21 cellular contexts compared by ENCODE assay signal in genomic region chr2:149019768-149020167, GRCh38. TPM values are rescaled to one million over a fixed set of nuclear protein-coding genes. Genes with fewer than 3 reads are reported as not detected.
DNase-seq lines count a peak whose midpoint lies in the region; ATAC-seq, FAIRE-seq and TF ChIP-seq lines count a peak whose summit lies in the region.
"Had no signal": no experiment of that assay in that cellular context is flagged by ENCODE, and none has a peak within 500 bp of the region (broad histone marks: within the 10 kb centered on the region; RNA-seq: fewer than 3 reads in every experiment).

No MANE protein-coding gene starts in this region.

- no peak for TF ChIP-seq CTCF in K562 (IDR thresholded peaks at IDR 0.05 in 2 of 3, conservative IDR thresholded peaks at IDR 0.05 in 1 of 3; ENCODE audit: insufficient read depth in 2 of 3, low read depth in 1 of 3, low read length in 3 of 3)

- no peak for TF ChIP-seq POLR2A in K562 (conservative IDR thresholded peaks at IDR 0.05)

- intact Hi-C loops in K562 (cut with micrococcal nuclease): no loop called here

- DNase-seq in NCI-H748 (lab: John Stamatoyannopoulos, UW; ENCODE audit: unreplicated experiment) (peak; percentile 13), NCI-H748 treated with DMSO at 0.1 percent for 48 hours (lab: John Stamatoyannopoulos, UW) (no peak), NOMO-1 (lab: John Stamatoyannopoulos, UW; ENCODE audit: unreplicated experiment in 2 of 2) (peak; percentile 73 to 90), K562 (ENCODE audit: extremely low read depth in 1 of 4, low spot score in 3 of 4) (no peak), NCI-H1092 treated with DMSO at 0.1 percent for 48 hours (lab: John Stamatoyannopoulos, UW) (no peak), GM19238 (ENCODE audit: insufficient read length, low spot score) (no peak), GOT3 (lab: John Stamatoyannopoulos, UW) (no peak)
- no peak for DNase-seq in stimulated activated naive B cell treated with anti-CD40 and anti-IgM and Interleukin-4, amounts not matched to agents 10 μg/mL and 1 μg/mL and 100 μg/mL, for 72 hours
- DNase-seq: activated CD4-positive, alpha-beta T cell treated with anti-CD3 and anti-CD28 coated beads, Interleukin-2, amount 50 U/mL, for 1 hour; activated naive CD8-positive, alpha-beta T cell treated with anti-CD3 and anti-CD28 coated beads for 36 hours; activated T-cell treated with anti-CD3 and anti-CD28 coated beads, Interleukin-2, amount 50 U/mL, for 4 hours; effector memory CD4-positive, alpha-beta T cell; left ventricle myocardium inferior; MM.1S; natural killer cell; NCI-H2227 treated with DMSO at 0.1 percent for 48 hours; T1000 had no signal

- no peak overlapping the region for H3K9ac ChIP-seq in K562 (ENCODE audit: insufficient read depth in 1 of 2, low read depth in 2 of 2, low read length in 2 of 2)

- no peak overlapping the region for H3K4me2 ChIP-seq in K562 (ENCODE audit: insufficient read depth, low read length)
- H3K4me2 ChIP-seq: GM23338 had no signal

- H3K4me1 ChIP-seq in K562 (replicated peaks in 1 of 2; ENCODE audit: control insufficient read depth in 2 of 2, insufficient read depth in 2 of 2, low read length in 2 of 2): no peaks in the 10 kb centered on the region
- H3K4me1 ChIP-seq: left ventricle myocardium inferior had no signal

- no peaks in the 10 kb centered on the region for H3K79me2 ChIP-seq in K562 (ENCODE audit: control insufficient read depth, insufficient read depth, low read length)

- BruUV-seq in K562 (replicated peaks; lab: Mats Ljungman, UMichigan): no TSS peak

- ATAC-seq in K562: no peak
- ATAC-seq in stimulated activated naive B cell treated with anti-CD40 and anti-IgM and Interleukin-4, amounts not matched to agents 10 μg/mL and 1 μg/mL and 100 μg/mL, for 72 hours (replicated peaks): no peak
- ATAC-seq: activated T-cell treated with anti-CD3 and anti-CD28 coated beads, Interleukin-2, amount 50 U/mL, for 4 hours; GM23338; natural killer cell had no signal

- TF ChIP-seq RAD21 in K562 (CRISPR knock-in tag; conservative IDR thresholded peaks at IDR 0.05 in 1 of 2, IDR thresholded peaks at IDR 0.05 in 1 of 2): no peak

- 0% methylated on average over 2 of the region's 2 CpGs for WGBS in K562 (ENCODE audit: insufficient coverage, low coverage, missing lambda C conversion rate)

- no peaks in the 10 kb centered on the region for H3K9me3 ChIP-seq in K562 (replicated peaks; ENCODE audit: control insufficient read depth, insufficient read depth, low read depth, low read length)
- H3K9me3 ChIP-seq: left ventricle myocardium inferior had no signal

- H3K4me3 Mint-ChIP-seq in stimulated activated naive B cell treated with anti-CD40 and anti-IgM and Interleukin-4, amounts not matched to agents 10 μg/mL and 1 μg/mL and 100 μg/mL, for 72 hours: no peak overlapping the region
- H3K4me3 Mint-ChIP-seq: activated naive CD8-positive, alpha-beta T cell treated with anti-CD3 and anti-CD28 coated beads for 36 hours; activated T-cell treated with anti-CD3 and anti-CD28 coated beads, Interleukin-2, amount 50 U/mL, for 4 hours; GM23338; natural killer cell had no signal

- in situ Hi-C loops in K562 (cut with MboI): loop anchor here (5.0 kb wide), 1 partner anchor 543 kb away; no protein-coding TSS in a partner anchor

- no peak overlapping the region for H3K27ac ChIP-seq in K562 (ENCODE audit: extremely low read depth, low read depth, low read length)
- H3K27ac ChIP-seq: left ventricle myocardium inferior had no signal

- H3K27me3 ChIP-seq in K562 (ENCODE audit: control insufficient read depth in 2 of 2, insufficient read depth in 2 of 2, low read length in 2 of 2): peaks cover 8 to 10% of the 10 kb centered on the region in 2 experiments; a peak in 2 of 5 replicates

- no peaks in the 10 kb centered on the region for H3K9me1 ChIP-seq in K562 (ENCODE audit: control insufficient read depth, insufficient read depth, low read length)

- peaks cover 16 to 18% of the 10 kb centered on the region in 2 donors for H3K4me1 Mint-ChIP-seq in stimulated activated naive B cell treated with anti-CD40 and anti-IgM and Interleukin-4, amounts not matched to agents 10 μg/mL and 1 μg/mL and 100 μg/mL, for 72 hours

- H3K27ac Mint-ChIP-seq in stimulated activated naive B cell treated with anti-CD40 and anti-IgM and Interleukin-4, amounts not matched to agents 10 μg/mL and 1 μg/mL and 100 μg/mL, for 72 hours: peak overlapping the region; percentile 65
- H3K27ac Mint-ChIP-seq: activated naive CD8-positive, alpha-beta T cell treated with anti-CD3 and anti-CD28 coated beads for 36 hours; GM23338; natural killer cell had no signal

- no peak overlapping the region for H3K4me3 ChIP-seq in K562
- H3K4me3 ChIP-seq: GM23338, left ventricle myocardium inferior had no signal

- H4K20me1 ChIP-seq in K562 (replicated peaks; ENCODE audit: control insufficient read depth, insufficient read depth, low read length): no peaks in the 10 kb centered on the region

- H3K36me3 Mint-ChIP-seq in stimulated activated naive B cell treated with anti-CD40 and anti-IgM and Interleukin-4, amounts not matched to agents 10 μg/mL and 1 μg/mL and 100 μg/mL, for 72 hours: no peaks in the 10 kb centered on the region
- H3K36me3 Mint-ChIP-seq: activated naive CD8-positive, alpha-beta T cell treated with anti-CD3 and anti-CD28 coated beads for 36 hours; natural killer cell had no signal

- FAIRE-seq in K562 (lab: Jason Lieb, UNC): no peak
- FAIRE-seq: RCC 7860 had no signal

- CTCF ChIA-PET in K562 (lab: Yijun Ruan, JAX; ENCODE audit: low intra/inter-chr PET ratio): interaction anchor here (1.4 kb wide), 1 partner anchor 542 kb away, joined by 6 read pairs; no protein-coding TSS in a partner anchor

- POLR2A ChIA-PET in K562 (lab: Yijun Ruan, JAX): interaction anchor here (1.1 kb wide), 1 partner anchor 12 kb away, joined by 3 read pairs; no protein-coding TSS in a partner anchor

- TF ChIP-seq EP300 in K562 (IDR thresholded peaks at IDR 0.05; ENCODE audit: low read length): no peak

- no peak overlapping the region for H2AFZ ChIP-seq in K562 (ENCODE audit: low read depth, low read length)
- H2AFZ ChIP-seq: GM23338 had no signal

- no peaks in the 10 kb centered on the region for H3K36me3 ChIP-seq in K562 (ENCODE audit: control insufficient read depth, insufficient read depth, low read length)
- H3K36me3 ChIP-seq: left ventricle myocardium inferior had no signal

- H3K9me3 Mint-ChIP-seq in stimulated activated naive B cell treated with anti-CD40 and anti-IgM and Interleukin-4, amounts not matched to agents 10 μg/mL and 1 μg/mL and 100 μg/mL, for 72 hours: no peaks in the 10 kb centered on the region
- H3K9me3 Mint-ChIP-seq: activated naive CD8-positive, alpha-beta T cell treated with anti-CD3 and anti-CD28 coated beads for 36 hours; activated T-cell treated with anti-CD3 and anti-CD28 coated beads, Interleukin-2, amount 50 U/mL, for 4 hours; GM23338; natural killer cell had no signal

- H3K27me3 Mint-ChIP-seq in stimulated activated naive B cell treated with anti-CD40 and anti-IgM and Interleukin-4, amounts not matched to agents 10 μg/mL and 1 μg/mL and 100 μg/mL, for 72 hours: peaks cover 14 to 19% of the 10 kb centered on the region in 2 donors
- H3K27me3 Mint-ChIP-seq: activated naive CD8-positive, alpha-beta T cell treated with anti-CD3 and anti-CD28 coated beads for 36 hours had no signal

TF ChIP-seq in K562, 482 proteins besides CTCF, POLR2A, EP300 and RAD21:
- TF ChIP-seq NFIC (IDR thresholded peaks at IDR 0.05) (peak; percentile 89), BCLAF1 (IDR thresholded peaks at IDR 0.05; ENCODE audit: borderline replicate concordance in 1 of 2, control insufficient read depth in 1 of 2, low read depth in 2 of 2, low read length in 1 of 2) (no peak), NFIX (CRISPR knock-in tag; IDR thresholded peaks at IDR 0.05; ENCODE audit: low read depth) (peak; percentile 82), BCL6 (CRISPR knock-in tag; IDR thresholded peaks at IDR 0.05) (no peak)
TF ChIP-seq in K562: peak in this region for 2.

RNA-seq across cellular contexts. Expression of gene LYPD6B, which starts 18.7 kb away (rescaled TPM):
- not detected in 2 replicates for total RNA-seq in K562 (2011; cell fraction: chromatin; rRNA removed; ENCODE audit: low replicate concordance)
- total RNA-seq in K562 (2011; cell fraction: nucleolus; rRNA removed): not detected in 2 replicates
- total RNA-seq in K562 (2011; cell fraction: nucleoplasm; rRNA removed): not detected in 2 replicates
- total RNA-seq in K562 (2014; rRNA removed) (not detected in 2 replicates), K562 (2014; rRNA removed; fragmentation: Illumina TruSeq; extraction: Trizol) (not detected in 2 replicates), K562 (2015; rRNA removed; fragmentation: Illumina TruSeq; extraction: Trizol) (not detected in 2 replicates), K562 (2021) (not detected in 2 replicates)
- polyA plus RNA-seq in K562 (2011; rRNA removed) (not detected in 2 replicates), K562 (2014; fragmentation: Illumina TruSeq; extraction: Trizol) (not detected in 2 replicates), K562 (2014; fragmentation: Nextera tagmentation; extraction: Ambion mirVana) (not detected), K562 (2014; rRNA removed) (not detected in 2 replicates)
- not detected in 2 replicates for polyA plus RNA-seq in K562 (2011; cell fraction: cytosol; rRNA removed)
- polyA plus RNA-seq in K562 (2011; cell fraction: nucleus; rRNA removed): not detected in 2 replicates
- not detected in 2 replicates for polyA plus RNA-seq in K562 (2012)
- not detected in 2 replicates for polyA minus RNA-seq in K562 (2011; rRNA and poly(A)+ RNA removed)
- not detected in 2 replicates for polyA minus RNA-seq in K562 (2011; cell fraction: cytosol; rRNA and poly(A)+ RNA removed)
- not detected in 2 replicates for polyA minus RNA-seq in K562 (2011; cell fraction: nucleus; rRNA and poly(A)+ RNA removed)
- total RNA-seq: A673; activated naive CD8-positive, alpha-beta T cell treated with anti-CD3 and anti-CD28 coated beads for 36 hours; activated T-cell treated with anti-CD3 and anti-CD28 coated beads, Interleukin-2, amount 50 U/mL, for 4 hours; left ventricle myocardium inferior; natural killer cell; pulmonary artery endothelial cell had no signal

Comparison
In these comparisons a context has a peak if more than half of its experiments do, and no peak if none do; other contexts are left out.
1. DNase-seq: peak in NCI-H748 (single experiment) and NOMO-1 (2 of 2); none in NCI-H748 treated with DMSO at 0.1 percent for 48 hours (single experiment), K562 (0 of 4), stimulated activated naive B cell treated with anti-CD40 and anti-IgM and Interleukin-4, amounts not matched to agents 10 μg/mL and 1 μg/mL and 100 μg/mL, for 72 hours (single experiment), NCI-H1092 treated with DMSO at 0.1 percent for 48 hours (single experiment), GM19238 (single experiment) and GOT3 (single experiment).